ENCODE assay signal across 1 cellular context in genomic region chr19:19661141-19661674, GRCh38.
A peak's percentile ranks its signal among the peaks of the same experiment; 100 is the strongest.
TF ChIP-seq lines count a peak whose summit lies in the region.

No MANE protein-coding gene starts in this region.

TF ChIP-seq in HepG2, 621 proteins besides CTCF, POLR2A, EP300 and RAD21:
- TF ChIP-seq AGO2 (optimal IDR thresholded peaks at IDR 0.05; ENCODE audit: low read depth, low read length) (peak; percentile 32), NAIF1 (CRISPR knock-in tag; IDR thresholded peaks at IDR 0.05; ENCODE audit: borderline replicate concordance) (no peak)
